12 cellular contexts compared by ENCODE assay signal in genomic region chr12:94204647-94205247, GRCh38. TPM values are rescaled to one million over a fixed set of nuclear protein-coding genes. Genes with fewer than 3 reads are reported as not detected.
DNase-seq lines count a peak whose midpoint lies in the region; ATAC-seq and TF ChIP-seq lines count a peak whose summit lies in the region.
"Had no signal": no experiment of that assay in that cellular context is flagged by ENCODE, and none has a peak within 500 bp of the region (broad histone marks: within the 10 kb centered on the region; RNA-seq: fewer than 3 reads in every experiment).

No MANE protein-coding gene starts in this region.

- H3K27ac ChIP-seq in cardiac muscle cell = peak overlapping the region; percentile 49
- no peak overlapping the region for H3K27ac ChIP-seq in right atrium auricular region
- peak overlapping the region in 3 of 4 donors; percentile 12 to 70 (median 35) for H3K27ac ChIP-seq in upper lobe of left lung
- H3K27ac ChIP-seq: PC-9 had no signal

- CTCF ChIA-PET in Caco-2 (lab: Charles Lee) = interaction anchor here (1.3 kb wide), 1 partner anchor 21 kb away, joined by 5 read pairs; no protein-coding TSS in a partner anchor

- peaks cover 8% of the 10 kb centered on the region for H3K36me3 Mint-ChIP-seq in activated naive CD4-positive, alpha-beta T cell treated with anti-CD3 and anti-CD28 coated beads, Interleukin-2, amount 50 U/mL, for 24 hours
- H3K36me3 Mint-ChIP-seq in Caco-2 (ENCODE audit: insufficient read depth, unreplicated experiment) = peaks cover 30% of the 10 kb centered on the region

- H3K9me3 ChIP-seq in cardiac muscle cell (ENCODE audit: low read depth) (no peaks in the 10 kb centered on the region), right atrium auricular region (no peaks in the 10 kb centered on the region), upper lobe of left lung (no peaks in the 10 kb centered on the region), Caco-2 (no peaks in the 10 kb centered on the region)
- H3K9me3 ChIP-seq: BE2C had no signal

- DNase-seq in cardiac muscle cell (ENCODE audit: low read depth in 1 of 2, low spot score in 1 of 2) (peak in 1 of 2 donors; percentile 18), right atrium auricular region (ENCODE audit: low spot score) (no peak), upper lobe of left lung (no peak), GM10266 (ENCODE audit: extremely low spot score) (no peak), GM19238 (ENCODE audit: insufficient read length, low spot score) (no peak), Caco-2 (no peak)
- DNase-seq: BE2C; effector CD4-positive, alpha-beta T cell; kidney glomerular epithelial cell; PC-9 had no signal

- H3K27me3 Mint-ChIP-seq in activated naive CD4-positive, alpha-beta T cell treated with anti-CD3 and anti-CD28 coated beads, Interleukin-2, amount 50 U/mL, for 24 hours = no peaks in the 10 kb centered on the region
- no peaks in the 10 kb centered on the region for H3K27me3 Mint-ChIP-seq in Caco-2 (ENCODE audit: insufficient read depth, unreplicated experiment)

- TF ChIP-seq CTCF in cardiac muscle cell (IDR thresholded peaks at IDR 0.05; ENCODE audit: low read depth, low read length) (no peak), right atrium auricular region (IDR thresholded peaks at IDR 0.05) (no peak), upper lobe of left lung (IDR thresholded peaks at IDR 0.05) (no peak), GM10266 (IDR thresholded peaks at IDR 0.05; ENCODE audit: control insufficient read depth, insufficient read depth, low read depth, missing control alignments) (no peak), Caco-2 (IDR thresholded peaks at IDR 0.05; ENCODE audit: insufficient read depth in 1 of 2, low read depth in 1 of 2, low read length in 1 of 2, severe bottlenecking in 1 of 2, unreplicated experiment in 1 of 2) (no peak)

- no peak for TF ChIP-seq POLR2A in upper lobe of left lung (IDR thresholded peaks at IDR 0.05)

- H3K36me3 ChIP-seq in cardiac muscle cell (no peaks in the 10 kb centered on the region), right atrium auricular region (no peaks in the 10 kb centered on the region), upper lobe of left lung (no peaks in the 10 kb centered on the region), Caco-2 (ENCODE audit: control insufficient read depth, insufficient read depth, low read length) (no peaks in the 10 kb centered on the region)
- H3K36me3 ChIP-seq: BE2C had no signal

- no peaks in the 10 kb centered on the region for H3K9me3 Mint-ChIP-seq in activated naive CD4-positive, alpha-beta T cell treated with anti-CD3 and anti-CD28 coated beads, Interleukin-2, amount 50 U/mL, for 24 hours
- H3K9me3 Mint-ChIP-seq in Caco-2 (ENCODE audit: unreplicated experiment) = no peaks in the 10 kb centered on the region

- POLR2A ChIA-PET in Caco-2 (lab: Charles Lee) = no interaction called here

- intact Hi-C loops in Caco-2 (cut with micrococcal nuclease; ENCODE audit: unreplicated experiment) = no loop called here

- WGBS in upper lobe of left lung, 2 donors = 45 to 49% methylated on average over 3 of the region's 3 CpGs

- ATAC-seq in HG03571 (IDR thresholded peaks at IDR 0.05; ENCODE audit: unreplicated experiment) = peak; percentile 37
- ATAC-seq in upper lobe of left lung (ENCODE audit: low FRiP score in 2 of 2) = no peak

- H3K27me3 ChIP-seq in cardiac muscle cell (no peaks in the 10 kb centered on the region), right atrium auricular region (no peaks in the 10 kb centered on the region), upper lobe of left lung (no peaks in the 10 kb centered on the region), Caco-2 (replicated peaks; ENCODE audit: control insufficient read depth, insufficient read depth, low read length) (no peaks in the 10 kb centered on the region)
- H3K27me3 ChIP-seq: BE2C had no signal

- peaks cover 70% of the 10 kb centered on the region for H3K4me1 Mint-ChIP-seq in activated naive CD4-positive, alpha-beta T cell treated with anti-CD3 and anti-CD28 coated beads, Interleukin-2, amount 50 U/mL, for 24 hours
- peaks cover 8% of the 10 kb centered on the region for H3K4me1 Mint-ChIP-seq in Caco-2 (ENCODE audit: low read depth, unreplicated experiment)

- no TSS peak for BruUV-seq in Caco-2 (replicated peaks; lab: Mats Ljungman, UMichigan)

- TF ChIP-seq EP300 in upper lobe of left lung (IDR thresholded peaks at IDR 0.05) = no peak

- peak overlapping the region; percentile 84 for H3K27ac Mint-ChIP-seq in activated naive CD4-positive, alpha-beta T cell treated with anti-CD3 and anti-CD28 coated beads, Interleukin-2, amount 50 U/mL, for 24 hours
- H3K27ac Mint-ChIP-seq in Caco-2 (ENCODE audit: unreplicated experiment) = no peak overlapping the region

- H3K4me3 ChIP-seq in cardiac muscle cell = no peak overlapping the region
- no peak overlapping the region for H3K4me3 ChIP-seq in right atrium auricular region
- H3K4me3 ChIP-seq in upper lobe of left lung = no peak overlapping the region
- no peak overlapping the region for H3K4me3 ChIP-seq in Caco-2 (ENCODE audit: low read depth, low read length)
- H3K4me3 ChIP-seq: PC-9 had no signal

- peak overlapping the region; percentile 40 for H3K4me3 Mint-ChIP-seq in activated naive CD4-positive, alpha-beta T cell treated with anti-CD3 and anti-CD28 coated beads, Interleukin-2, amount 50 U/mL, for 24 hours
- H3K4me3 Mint-ChIP-seq in Caco-2 (ENCODE audit: unreplicated experiment) = no peak overlapping the region

- H3K4me1 ChIP-seq in cardiac muscle cell (ENCODE audit: low read depth) (peaks cover 21% of the 10 kb centered on the region), right atrium auricular region (peaks cover 0 to 19% of the 10 kb centered on the region in 2 donors), upper lobe of left lung (peaks cover 20 to 29% (median 24%) of the 10 kb centered on the region in 4 donors), Caco-2 (no peaks in the 10 kb centered on the region)
- H3K4me1 ChIP-seq: BE2C had no signal

RNA-seq across cellular contexts. Expression of gene PLXNC1, which starts 56.4 kb away (rescaled TPM):
- 2.5 and 4.1 TPM in 2 replicates for total RNA-seq in cardiac muscle cell
- 2.9 and 3.3 TPM in 2 replicates for polyA plus RNA-seq in cardiac muscle cell
- total RNA-seq in right atrium auricular region = 1 to 10 TPM; 2.0 to 3.0 TPM
- 10 to 100 TPM; 14.1 to 51.3 (median 24.6) TPM for total RNA-seq in upper lobe of left lung
- total RNA-seq in Caco-2 (2022) = 41.3 and 47.7 TPM in 2 replicates

Comparison
In these comparisons a context has a peak if more than half of its experiments do, and no peak if none do; other contexts are left out.
1. H3K27ac ChIP-seq: peak in cardiac muscle cell (single experiment) and upper lobe of left lung (3 of 4); none in right atrium auricular region (0 of 2).